1 cellular context compared by ENCODE assay signal in the genomic region with DNA sequence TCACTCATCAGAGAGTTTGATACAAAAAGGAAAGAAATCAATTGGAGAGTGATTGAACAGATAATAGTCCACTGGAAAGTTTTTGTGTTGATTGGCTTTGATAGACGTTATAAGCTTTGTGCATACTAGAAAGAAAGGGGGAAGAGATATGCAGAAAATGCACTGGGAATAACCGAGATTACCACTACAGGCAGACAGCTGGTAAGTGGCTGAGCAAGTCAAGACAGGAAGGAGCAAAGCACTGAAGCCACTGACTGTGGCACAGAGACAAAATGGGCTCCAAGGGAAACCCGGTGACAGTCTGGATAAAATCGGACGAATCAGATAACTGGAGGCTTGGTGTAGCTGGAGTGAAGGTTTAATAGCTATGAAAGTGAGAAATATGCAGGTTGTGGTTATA.
TF ChIP-seq lines count a peak whose summit lies in the region.

No MANE protein-coding gene starts in this region.

TF ChIP-seq in SK-N-SH treated with all-trans-retinoic acid at 6 μM for 48 hours, 23 proteins besides CTCF, POLR2A, EP300 and RAD21:
- TF ChIP-seq, protein P1, sequence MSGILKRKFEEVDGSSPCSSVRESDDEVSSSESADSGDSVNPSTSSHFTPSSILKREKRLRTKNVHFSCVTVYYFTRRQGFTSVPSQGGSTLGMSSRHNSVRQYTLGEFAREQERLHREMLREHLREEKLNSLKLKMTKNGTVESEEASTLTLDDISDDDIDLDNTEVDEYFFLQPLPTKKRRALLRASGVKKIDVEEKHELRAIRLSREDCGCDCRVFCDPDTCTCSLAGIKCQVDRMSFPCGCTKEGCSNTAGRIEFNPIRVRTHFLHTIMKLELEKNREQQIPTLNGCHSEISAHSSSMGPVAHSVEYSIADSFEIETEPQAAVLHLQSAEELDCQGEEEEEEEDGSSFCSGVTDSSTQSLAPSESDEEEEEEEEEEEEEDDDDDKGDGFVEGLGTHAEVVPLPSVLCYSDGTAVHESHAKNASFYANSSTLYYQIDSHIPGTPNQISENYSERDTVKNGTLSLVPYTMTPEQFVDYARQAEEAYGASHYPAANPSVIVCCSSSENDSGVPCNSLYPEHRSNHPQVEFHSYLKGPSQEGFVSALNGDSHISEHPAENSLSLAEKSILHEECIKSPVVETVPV (CRISPR knock-in tag; IDR thresholded peaks at IDR 0.05), result no peak
- TF ChIP-seq TCF4 (CRISPR knock-in tag; IDR thresholded peaks at IDR 0.05; ENCODE audit: borderline replicate concordance) (no peak), ZC3H10 (CRISPR knock-in tag; IDR thresholded peaks at IDR 0.05) (no peak), RARB (CRISPR knock-in tag; IDR thresholded peaks at IDR 0.05) (no peak), PPARA (CRISPR knock-in tag; IDR thresholded peaks at IDR 0.05; ENCODE audit: borderline replicate concordance) (no peak), CSDC2 (CRISPR knock-in tag; IDR thresholded peaks at IDR 0.05) (no peak), ZNF565 (CRISPR knock-in tag; conservative IDR thresholded peaks at IDR 0.05; ENCODE audit: low read depth) (no peak), ARNTL (CRISPR knock-in tag; IDR thresholded peaks at IDR 0.05; ENCODE audit: borderline replicate concordance, low read depth) (no peak), ZFP30 (CRISPR knock-in tag; IDR thresholded peaks at IDR 0.05) (no peak), ZNF70 (CRISPR knock-in tag; IDR thresholded peaks at IDR 0.05) (no peak), BACH2 (CRISPR knock-in tag; IDR thresholded peaks at IDR 0.05; ENCODE audit: borderline replicate concordance) (no peak), ZNF8 (CRISPR knock-in tag; IDR thresholded peaks at IDR 0.05) (no peak), GLIS3 (CRISPR knock-in tag; IDR thresholded peaks at IDR 0.05) (no peak), ZFP3 (CRISPR knock-in tag; IDR thresholded peaks at IDR 0.05) (no peak)
- TF ChIP-seq, protein P2, sequence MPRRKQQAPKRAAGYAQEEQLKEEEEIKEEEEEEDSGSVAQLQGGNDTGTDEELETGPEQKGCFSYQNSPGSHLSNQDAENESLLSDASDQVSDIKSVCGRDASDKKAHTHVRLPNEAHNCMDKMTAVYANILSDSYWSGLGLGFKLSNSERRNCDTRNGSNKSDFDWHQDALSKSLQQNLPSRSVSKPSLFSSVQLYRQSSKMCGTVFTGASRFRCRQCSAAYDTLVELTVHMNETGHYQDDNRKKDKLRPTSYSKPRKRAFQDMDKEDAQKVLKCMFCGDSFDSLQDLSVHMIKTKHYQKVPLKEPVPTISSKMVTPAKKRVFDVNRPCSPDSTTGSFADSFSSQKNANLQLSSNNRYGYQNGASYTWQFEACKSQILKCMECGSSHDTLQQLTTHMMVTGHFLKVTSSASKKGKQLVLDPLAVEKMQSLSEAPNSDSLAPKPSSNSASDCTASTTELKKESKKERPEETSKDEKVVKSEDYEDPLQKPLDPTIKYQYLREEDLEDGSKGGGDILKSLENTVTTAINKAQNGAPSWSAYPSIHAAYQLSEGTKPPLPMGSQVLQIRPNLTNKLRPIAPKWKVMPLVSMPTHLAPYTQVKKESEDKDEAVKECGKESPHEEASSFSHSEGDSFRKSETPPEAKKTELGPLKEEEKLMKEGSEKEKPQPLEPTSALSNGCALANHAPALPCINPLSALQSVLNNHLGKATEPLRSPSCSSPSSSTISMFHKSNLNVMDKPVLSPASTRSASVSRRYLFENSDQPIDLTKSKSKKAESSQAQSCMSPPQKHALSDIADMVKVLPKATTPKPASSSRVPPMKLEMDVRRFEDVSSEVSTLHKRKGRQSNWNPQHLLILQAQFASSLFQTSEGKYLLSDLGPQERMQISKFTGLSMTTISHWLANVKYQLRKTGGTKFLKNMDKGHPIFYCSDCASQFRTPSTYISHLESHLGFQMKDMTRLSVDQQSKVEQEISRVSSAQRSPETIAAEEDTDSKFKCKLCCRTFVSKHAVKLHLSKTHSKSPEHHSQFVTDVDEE (CRISPR knock-in tag; IDR thresholded peaks at IDR 0.05), result no peak
- TF ChIP-seq, protein P3, sequence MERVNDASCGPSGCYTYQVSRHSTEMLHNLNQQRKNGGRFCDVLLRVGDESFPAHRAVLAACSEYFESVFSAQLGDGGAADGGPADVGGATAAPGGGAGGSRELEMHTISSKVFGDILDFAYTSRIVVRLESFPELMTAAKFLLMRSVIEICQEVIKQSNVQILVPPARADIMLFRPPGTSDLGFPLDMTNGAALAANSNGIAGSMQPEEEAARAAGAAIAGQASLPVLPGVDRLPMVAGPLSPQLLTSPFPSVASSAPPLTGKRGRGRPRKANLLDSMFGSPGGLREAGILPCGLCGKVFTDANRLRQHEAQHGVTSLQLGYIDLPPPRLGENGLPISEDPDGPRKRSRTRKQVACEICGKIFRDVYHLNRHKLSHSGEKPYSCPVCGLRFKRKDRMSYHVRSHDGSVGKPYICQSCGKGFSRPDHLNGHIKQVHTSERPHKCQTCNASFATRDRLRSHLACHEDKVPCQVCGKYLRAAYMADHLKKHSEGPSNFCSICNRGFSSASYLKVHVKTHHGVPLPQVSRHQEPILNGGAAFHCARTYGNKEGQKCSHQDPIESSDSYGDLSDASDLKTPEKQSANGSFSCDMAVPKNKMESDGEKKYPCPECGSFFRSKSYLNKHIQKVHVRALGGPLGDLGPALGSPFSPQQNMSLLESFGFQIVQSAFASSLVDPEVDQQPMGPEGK (CRISPR knock-in tag; IDR thresholded peaks at IDR 0.05; ENCODE audit: borderline replicate concordance), result no peak
TF ChIP-seq in SK-N-SH treated with all-trans-retinoic acid at 6 μM for 48 hours: peak in this region for 0.
